8 cellular contexts compared by ENCODE assay signal in the genomic region with DNA sequence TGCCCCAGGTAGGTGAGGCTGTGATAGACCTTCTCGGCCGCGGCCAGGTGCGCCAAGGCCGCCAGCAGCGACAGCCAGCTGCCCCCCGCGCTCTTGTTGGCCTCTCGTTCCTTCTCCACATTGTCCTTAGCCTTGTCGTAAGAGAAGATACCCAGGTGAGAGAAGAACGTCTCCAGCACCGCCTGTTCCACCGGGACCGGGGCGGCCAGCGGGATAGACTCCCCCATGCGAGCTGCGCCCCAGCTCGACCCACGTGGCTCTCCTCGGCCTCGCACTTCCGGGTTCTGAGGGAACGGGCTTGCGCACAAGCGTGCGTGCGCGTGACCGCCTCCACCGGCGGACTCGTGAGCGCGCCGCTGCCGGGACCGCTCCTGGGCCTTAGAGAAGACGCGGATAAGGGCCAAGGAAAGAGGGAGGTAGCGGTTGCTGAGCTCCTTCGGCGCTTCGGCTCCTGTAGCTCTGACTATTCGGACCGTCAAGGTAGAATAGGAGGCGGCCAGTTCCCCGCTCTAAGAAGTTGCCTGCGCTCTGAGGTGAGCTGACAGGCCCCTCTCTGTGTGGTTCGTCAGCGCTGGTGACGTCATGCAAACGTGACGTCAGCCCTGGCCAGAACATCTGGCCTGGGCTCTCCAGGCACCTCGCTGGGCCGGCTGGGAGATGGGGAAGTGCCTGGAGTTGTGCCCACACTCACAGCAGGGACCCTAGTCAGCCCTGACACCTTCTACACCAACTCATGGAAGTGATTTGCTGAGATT. TPM values are rescaled to one million over a fixed set of nuclear protein-coding genes. Genes with fewer than 3 reads are reported as not detected.
DNase-seq lines count a peak whose midpoint lies in the region; ATAC-seq and TF ChIP-seq lines count a peak whose summit lies in the region.

TSS of gene KICS2 (minus strand) at position 286 of the 755 bp plus-strand sequence. CDS start at position 227, 59 bp downstream.

- peak within 1 kb of the TSS; percentile 95 for H3K27ac Mint-ChIP-seq in CD4-positive, alpha-beta T cell
- H3K27ac Mint-ChIP-seq in activated CD4-positive, alpha-beta memory T cell treated with anti-CD3 and anti-CD28 coated beads for 36 hours, result peak within 1 kb of the TSS; percentile 84

- TF ChIP-seq CTCF in CD4-positive, alpha-beta T cell (IDR thresholded peaks at IDR 0.05), result no peak
- TF ChIP-seq CTCF in dorsolateral prefrontal cortex (IDR thresholded peaks at IDR 0.05 in 54 of 56, conservative IDR thresholded peaks at IDR 0.05 in 2 of 56; ENCODE audit: low read depth in 1 of 56, partially characterized antibody in 56 of 56), result peak in 36 of 56 donors; percentile 5 to 59 (median 30)
- no peak for TF ChIP-seq CTCF in lower leg skin (IDR thresholded peaks at IDR 0.05)

- DNase-seq in CD4-positive, alpha-beta T cell, result peak; percentile 79 to 91 (median 88)
- DNase-seq in NCI-H774 (lab: John Stamatoyannopoulos, UW), result peak; percentile 96
- DNase-seq in activated CD4-positive, alpha-beta memory T cell treated with anti-CD3 and anti-CD28 coated beads for 36 hours, result peak; percentile 94
- DNase-seq in dorsolateral prefrontal cortex, result peak; percentile 82 to 94 (median 91)
- peak; percentile 91 to 98 for DNase-seq in lower leg skin (ENCODE audit: low spot score in 2 of 2)
- DNase-seq in stimulated activated CD4-positive, alpha-beta T cell treated with anti-CD3 and anti-CD28 coated beads, Interleukin-4, amount 100 ng/mL, for 4 hours, result peak; percentile 88 to 91

- WGBS in lower leg skin, 2 donors, result 1% methylated on average over 40 to 44 of the region's 56 CpGs

- peak; percentile 85 for ATAC-seq in CD4-positive, alpha-beta T cell (ENCODE audit: poor library complexity)
- ATAC-seq in GM19438 (IDR thresholded peaks at IDR 0.05; ENCODE audit: low read depth, unreplicated experiment) (peak; percentile 93), HG03571 (IDR thresholded peaks at IDR 0.05; ENCODE audit: unreplicated experiment) (peak; percentile 95)

- H3K27ac ChIP-seq in CD4-positive, alpha-beta T cell (ENCODE audit: low read depth, low read length), result peak within 1 kb of the TSS; percentile 84
- peak within 1 kb of the TSS; percentile 81 to 99 (median 96) for H3K27ac ChIP-seq in dorsolateral prefrontal cortex

- intact Hi-C loops in CD4-positive, alpha-beta T cell (cut with DNase I, micrococcal nuclease), result loop anchor here (2.0 to 10.0 kb wide), 6 partner anchors 180 to 953 kb away; partner anchors contain the start of gene XPOT (in 2 of the 2)
- intact Hi-C loops in activated CD4-positive, alpha-beta memory T cell treated with anti-CD3 and anti-CD28 coated beads for 36 hours (cut with micrococcal nuclease), result loop anchor here (1.0 to 5.0 kb wide), 5 partner anchors 182 to 1960 kb away; partner anchors contain the start of genes SRGAP1, TBK1, USP15 and XPOT
- intact Hi-C loops in dorsolateral prefrontal cortex (cut with DNase I) (loop anchor here in 1 of 2 donors (2.0 to 5.0 kb wide), 3 partner anchors 35 to 381 kb away; no protein-coding TSS in a partner anchor), lower leg skin (cut with DNase I; ENCODE audit: low total_unique reads) (no loop called here)

- H3K27me3 Mint-ChIP-seq in CD4-positive, alpha-beta T cell, result peaks cover 12% of the 10 kb centered on the region
- peaks cover 2% of the 10 kb centered on the region for H3K27me3 Mint-ChIP-seq in activated CD4-positive, alpha-beta memory T cell treated with anti-CD3 and anti-CD28 coated beads for 36 hours

- H3K27me3 ChIP-seq in CD4-positive, alpha-beta T cell (ENCODE audit: control insufficient read depth, insufficient read depth, low read length), result no peaks in the 10 kb centered on the region
- H3K27me3 ChIP-seq in dorsolateral prefrontal cortex, result no peaks in the 10 kb centered on the region

- CTCF ChIA-PET in CD4-positive, alpha-beta T cell (lab: Charles Lee), result interaction anchor here (0.6 kb wide), 1 partner anchor 1906 kb away, joined by 3 read pairs; no protein-coding TSS in a partner anchor
- CTCF ChIA-PET in activated CD4-positive, alpha-beta memory T cell treated with anti-CD3 and anti-CD28 coated beads for 36 hours (lab: Charles Lee), result interaction anchor here (1.0 kb wide), 1 partner anchor 378 kb away, joined by 6 read pairs; the partner anchor contains the start of gene SRGAP1

- H3K4me3 Mint-ChIP-seq in CD4-positive, alpha-beta T cell, result peak within 1 kb of the TSS; percentile 97
- peak within 1 kb of the TSS; percentile 83 for H3K4me3 Mint-ChIP-seq in activated CD4-positive, alpha-beta memory T cell treated with anti-CD3 and anti-CD28 coated beads for 36 hours

- H3K4me3 ChIP-seq in dorsolateral prefrontal cortex (peak within 1 kb of the TSS; percentile 69 to 99 (median 89)), lower leg skin (ENCODE audit: low read depth, poor library complexity, severe bottlenecking) (peak within 1 kb of the TSS; percentile 82)

- H3K9me3 ChIP-seq in CD4-positive, alpha-beta T cell (ENCODE audit: control insufficient read depth, low read length), result no peaks in the 10 kb centered on the region

- H3K36me3 Mint-ChIP-seq in CD4-positive, alpha-beta T cell (ENCODE audit: low read depth), result peaks cover 13% of the 10 kb centered on the region
- no peaks in the 10 kb centered on the region for H3K36me3 Mint-ChIP-seq in activated CD4-positive, alpha-beta memory T cell treated with anti-CD3 and anti-CD28 coated beads for 36 hours

- peaks cover 41% of the 10 kb centered on the region for H3K4me1 Mint-ChIP-seq in CD4-positive, alpha-beta T cell (ENCODE audit: low read depth)
- H3K4me1 Mint-ChIP-seq in activated CD4-positive, alpha-beta memory T cell treated with anti-CD3 and anti-CD28 coated beads for 36 hours (ENCODE audit: low read depth), result peaks cover 20% of the 10 kb centered on the region

- TF ChIP-seq POLR2A in lower leg skin (IDR thresholded peaks at IDR 0.05), result peak in 1 of 2 donors; percentile 57

- POLR2A ChIA-PET in CD4-positive, alpha-beta T cell (lab: Charles Lee), result interaction anchor here (0.6 to 1.4 kb wide), 13 partner anchors 8 to 1947 kb away, joined by 3 to 15 read pairs (median 5); partner anchors contain the start of genes LEMD3, LLPH, RASSF3 and SRGAP1
- POLR2A ChIA-PET in activated CD4-positive, alpha-beta memory T cell treated with anti-CD3 and anti-CD28 coated beads for 36 hours (lab: Charles Lee), result interaction anchor here (0.8 to 1.2 kb wide), 2 partner anchors 182 to 446 kb away, joined by 4 to 5 read pairs; partner anchors contain the start of gene XPOT

- H3K9me3 Mint-ChIP-seq in CD4-positive, alpha-beta T cell, result no peaks in the 10 kb centered on the region
- no peaks in the 10 kb centered on the region for H3K9me3 Mint-ChIP-seq in activated CD4-positive, alpha-beta memory T cell treated with anti-CD3 and anti-CD28 coated beads for 36 hours

RNA-seq across cellular contexts. Expression of gene KICS2, which starts in this region (rescaled TPM):
- 10 to 100 TPM; 13.6 to 14.0 TPM for total RNA-seq in CD4-positive, alpha-beta T cell
- 10 to 100 TPM; 12.4 to 14.1 TPM for total RNA-seq in activated CD4-positive, alpha-beta memory T cell treated with anti-CD3 and anti-CD28 coated beads for 36 hours
- 10 to 100 TPM in 118 of 120 experiments, 1 to 10 TPM in 2; 9.5 to 27.3 (median 14.3) TPM for total RNA-seq in dorsolateral prefrontal cortex
- 10 to 100 TPM; 10.1 to 24.6 (median 16.4) TPM for total RNA-seq in lower leg skin

Comparison
In these comparisons a context has a peak if more than half of its experiments do, and no peak if none do; other contexts are left out.
1. Peak in every context shown above with its lines: DNase-seq, ATAC-seq, H3K4me3 ChIP-seq and H3K27ac ChIP-seq.
2. CTCF ChIP-seq: peak in dorsolateral prefrontal cortex (36 of 56); none in CD4-positive, alpha-beta T cell (single experiment) and lower leg skin (0 of 3).